Comparison of ENCODE assay signal across 2 cellular contexts in the genomic region with DNA sequence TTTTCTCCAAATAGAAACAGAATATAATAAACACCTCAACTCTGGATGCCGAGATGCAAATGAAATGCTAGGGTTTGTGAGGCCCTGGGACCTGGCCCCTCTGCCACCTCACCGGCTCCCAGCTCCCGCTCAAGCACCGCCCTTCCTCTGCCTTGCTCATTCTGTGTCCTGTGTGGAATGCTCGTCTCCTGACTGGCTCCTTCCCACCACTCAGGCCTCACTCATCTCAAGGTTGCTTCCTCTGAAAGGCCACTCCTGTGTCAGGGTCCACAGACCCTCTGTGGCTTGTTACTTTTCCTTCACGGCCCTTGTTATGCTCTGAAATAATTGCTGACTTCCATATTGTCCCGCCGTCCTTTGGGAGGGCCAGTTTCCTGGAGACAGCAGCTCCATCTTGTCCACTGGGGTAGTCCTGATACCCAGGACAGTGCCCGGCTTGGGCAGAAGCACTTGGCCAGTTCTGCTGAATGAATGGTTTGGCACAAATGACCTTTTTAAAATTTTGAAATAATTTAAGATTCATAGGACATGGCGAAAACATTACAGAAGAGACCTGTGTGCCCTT.
TF ChIP-seq lines count a peak whose summit lies in the region.

No MANE protein-coding gene starts in this region.

TF ChIP-seq in GM23338, 12 proteins besides CTCF, POLR2A, EP300 and RAD21:
- TF ChIP-seq CREB1 (CRISPR knock-in tag; IDR thresholded peaks at IDR 0.05; ENCODE audit: low read depth) (no peak), ZNF331 (CRISPR knock-in tag; IDR thresholded peaks at IDR 0.05; ENCODE audit: low read depth) (no peak)

TF ChIP-seq in K562, 482 proteins besides CTCF, POLR2A, EP300 and RAD21:
- TF ChIP-seq, protein P1, sequence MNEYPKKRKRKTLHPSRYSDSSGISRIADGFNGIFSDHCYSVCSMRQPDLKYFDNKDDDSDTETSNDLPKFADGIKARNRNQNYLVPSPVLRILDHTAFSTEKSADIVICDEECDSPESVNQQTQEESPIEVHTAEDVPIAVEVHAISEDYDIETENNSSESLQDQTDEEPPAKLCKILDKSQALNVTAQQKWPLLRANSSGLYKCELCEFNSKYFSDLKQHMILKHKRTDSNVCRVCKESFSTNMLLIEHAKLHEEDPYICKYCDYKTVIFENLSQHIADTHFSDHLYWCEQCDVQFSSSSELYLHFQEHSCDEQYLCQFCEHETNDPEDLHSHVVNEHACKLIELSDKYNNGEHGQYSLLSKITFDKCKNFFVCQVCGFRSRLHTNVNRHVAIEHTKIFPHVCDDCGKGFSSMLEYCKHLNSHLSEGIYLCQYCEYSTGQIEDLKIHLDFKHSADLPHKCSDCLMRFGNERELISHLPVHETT (CRISPR knock-in tag; conservative IDR thresholded peaks at IDR 0.05 in 1 of 2, IDR thresholded peaks at IDR 0.05 in 1 of 2): no peak
